In genomic region chr18:38940863-38941531, GRCh38 we compare ENCODE assay signal across 1 cellular context.
TF ChIP-seq lines count a peak whose summit lies in the region.

No MANE protein-coding gene starts in this region.

TF ChIP-seq in GM12878, 131 proteins besides CTCF, POLR2A, EP300 and RAD21 (continued from another document and continues in another):
- TF ChIP-seq SKIL (IDR thresholded peaks at IDR 0.05; ENCODE audit: low read depth, poor library complexity, severe bottlenecking) = peak; percentile 93
- TF ChIP-seq NFXL1 (IDR thresholded peaks at IDR 0.05; ENCODE audit: borderline replicate concordance) = no peak
- peak; percentile 92 for TF ChIP-seq EED (IDR thresholded peaks at IDR 0.05; ENCODE audit: low read depth)
- peak; percentile 78 for TF ChIP-seq MXI1 (IDR thresholded peaks at IDR 0.05; ENCODE audit: low read depth, low read length)
- no peak for TF ChIP-seq EZH2 (IDR thresholded peaks at IDR 0.05; ENCODE audit: borderline replicate concordance, control insufficient read depth, low read depth, low read length)
- 0 out of 4 replicates have a peak, but pooled peaks of 1 of the 2 experiments have one; percentile 62 for TF ChIP-seq CEBPB (IDR thresholded peaks at IDR 0.05; ENCODE audit: borderline replicate concordance in 1 of 2, low read depth in 2 of 2, low read length in 2 of 2)
- TF ChIP-seq SPI1 (IDR thresholded peaks at IDR 0.05; ENCODE audit: borderline replicate concordance, insufficient read depth, low read depth, low read length) = peak; percentile 15; the same call in 1 of the 2 replicates
- no peak for TF ChIP-seq SREBF1 (IDR thresholded peaks at IDR 0.05; ENCODE audit: low read length)
- no peak for TF ChIP-seq USF1 (IDR thresholded peaks at IDR 0.05; ENCODE audit: borderline replicate concordance, extremely low read length, insufficient read depth, low read depth, low read length)
- peak; percentile 87 for TF ChIP-seq BMI1 (IDR thresholded peaks at IDR 0.05; ENCODE audit: borderline replicate concordance)
- peak in 1 of 2 experiments; percentile 85; a peak in 2 of 4 replicates for TF ChIP-seq ETV6 (conservative IDR thresholded peaks at IDR 0.05 in 1 of 2, IDR thresholded peaks at IDR 0.05 in 1 of 2; ENCODE audit: borderline replicate concordance in 1 of 2, low read depth in 1 of 2)
- TF ChIP-seq ELK1 (IDR thresholded peaks at IDR 0.05; ENCODE audit: low read depth, low read length) = 0 out of 2 replicates have a peak, but pooled peaks have one; percentile 13
- peak; percentile 90 to 94 for TF ChIP-seq IKZF2 (IDR thresholded peaks at IDR 0.05)
- no peak for TF ChIP-seq NKRF (conservative IDR thresholded peaks at IDR 0.05)
- no peak for TF ChIP-seq CHD4 (IDR thresholded peaks at IDR 0.05)
- TF ChIP-seq EGR1 (IDR thresholded peaks at IDR 0.05; ENCODE audit: borderline replicate concordance in 1 of 2, low read depth in 2 of 2, low read length in 2 of 2) = no peak
- peak; percentile 71; the same call in 1 of the 2 replicates for TF ChIP-seq ZBTB40 (IDR thresholded peaks at IDR 0.05; ENCODE audit: borderline replicate concordance)
- peak; percentile 91 for TF ChIP-seq POU2F2 (IDR thresholded peaks at IDR 0.05; ENCODE audit: borderline replicate concordance, low read depth, low read length)
- TF ChIP-seq BACH1 (IDR thresholded peaks at IDR 0.05; ENCODE audit: borderline replicate concordance) = peak; percentile 97
- TF ChIP-seq RB1 (IDR thresholded peaks at IDR 0.05; ENCODE audit: borderline replicate concordance) = no peak
- TF ChIP-seq ZNF217 (IDR thresholded peaks at IDR 0.05) = no peak
- no peak for TF ChIP-seq BCLAF1 (IDR thresholded peaks at IDR 0.05)
- peak in 1 of 2 experiments; percentile 77; a peak in 2 of 4 replicates for TF ChIP-seq BHLHE40 (IDR thresholded peaks at IDR 0.05; ENCODE audit: borderline replicate concordance in 1 of 2, low read depth in 2 of 2, low read length in 1 of 2)
- TF ChIP-seq ATF3 (IDR thresholded peaks at IDR 0.05; ENCODE audit: borderline replicate concordance, extremely low read depth, low read depth, low read length) = peak; percentile 33; the same call in 1 of the 2 replicates
- TF ChIP-seq FOS (IDR thresholded peaks at IDR 0.05; ENCODE audit: borderline replicate concordance, extremely low read depth, insufficient read length) = no peak
- no peak for TF ChIP-seq E2F4 (IDR thresholded peaks at IDR 0.05; ENCODE audit: low read depth, low read length)
- TF ChIP-seq HCFC1 (IDR thresholded peaks at IDR 0.05; ENCODE audit: low read length) = no peak
- TF ChIP-seq ZSCAN29 (IDR thresholded peaks at IDR 0.05) = no peak
- no peak for TF ChIP-seq ZNF687 (IDR thresholded peaks at IDR 0.05)
- TF ChIP-seq HDAC2 (IDR thresholded peaks at IDR 0.05) = no peak
- no peak for TF ChIP-seq KAT2A (conservative IDR thresholded peaks at IDR 0.05; ENCODE audit: control insufficient read depth, low read depth, low read length)
- TF ChIP-seq ATF7 (IDR thresholded peaks at IDR 0.05; ENCODE audit: low read depth) = peak; percentile 96
- no peak for TF ChIP-seq IRF5 (IDR thresholded peaks at IDR 0.05; ENCODE audit: borderline replicate concordance)
- TF ChIP-seq RAD51 (IDR thresholded peaks at IDR 0.05) = no peak
- TF ChIP-seq SMC3 (IDR thresholded peaks at IDR 0.05; ENCODE audit: borderline replicate concordance, low read length) = no peak
